Comparison of ENCODE assay signal across 21 cellular contexts in genomic region chr6:147712841-147713240, GRCh38.
"Had no signal": no experiment of that assay in that cellular context is flagged by ENCODE, and none has a peak within 500 bp of the region (broad histone marks: within the 10 kb centered on the region; RNA-seq: fewer than 3 reads in every experiment).

No MANE protein-coding gene starts in this region.

- H3K27ac ChIP-seq: colonic mucosa, heart right ventricle, neural progenitor cell, ovary, right lobe of liver, testis, tibial nerve had no signal

- ATAC-seq: heart right ventricle; left cardiac atrium; left ventricle myocardium superior; natural killer cell treated with Interleukin-12 subunit alpha and Interleukin-12 subunit beta and Interleukin-15 and Interleukin-18, amount 100 ng/mL, for 72 hours; right lobe of liver; stimulated activated naive B cell treated with anti-CD40 and anti-IgM and Interleukin-4, amounts not matched to agents 10 μg/mL and 1 μg/mL and 100 μg/mL, for 72 hours; stimulated activated naive CD8-positive, alpha-beta T cell treated with anti-CD3 and anti-CD28 coated beads, Interleukin-15, amount 100 ng/mL, for 72 hours had no signal

- DNase-seq: cerebellar nuclear complex; colonic mucosa; dermis blood vessel endothelial cell; endodermal cell; heart right ventricle; left cardiac atrium; left ventricle myocardium superior; mesenchymal stem cell; midbrain; nucleus accumbens; ovary; right lobe of liver; stimulated activated CD4-positive, alpha-beta T cell treated with anti-CD3 and anti-CD28 coated beads, Interleukin-2, amount 100 ng/mL, for 24 hours; stimulated activated CD4-positive, alpha-beta T cell treated with anti-CD3 and anti-CD28 coated beads, Interleukin-4, amount 100 ng/mL, for 4 hours; stimulated activated naive B cell treated with anti-CD40 and anti-IgM and Interleukin-4, amounts not matched to agents 10 μg/mL and 1 μg/mL and 100 μg/mL, for 72 hours; stimulated activated naive CD8-positive, alpha-beta T cell treated with anti-CD3 and anti-CD28 coated beads, Interleukin-15, amount 100 ng/mL, for 72 hours; testis had no signal

- H3K27me3 Mint-ChIP-seq: natural killer cell treated with Interleukin-12 subunit alpha and Interleukin-12 subunit beta and Interleukin-15 and Interleukin-18, amount 100 ng/mL, for 72 hours; stimulated activated naive B cell treated with anti-CD40 and anti-IgM and Interleukin-4, amounts not matched to agents 10 μg/mL and 1 μg/mL and 100 μg/mL, for 72 hours; stimulated activated naive CD8-positive, alpha-beta T cell treated with anti-CD3 and anti-CD28 coated beads, Interleukin-15, amount 100 ng/mL, for 72 hours had no signal

- H3K4me3 Mint-ChIP-seq: endodermal cell; natural killer cell treated with Interleukin-12 subunit alpha and Interleukin-12 subunit beta and Interleukin-15 and Interleukin-18, amount 100 ng/mL, for 72 hours; neural progenitor cell; stimulated activated naive B cell treated with anti-CD40 and anti-IgM and Interleukin-4, amounts not matched to agents 10 μg/mL and 1 μg/mL and 100 μg/mL, for 72 hours; stimulated activated naive CD8-positive, alpha-beta T cell treated with anti-CD3 and anti-CD28 coated beads, Interleukin-15, amount 100 ng/mL, for 72 hours had no signal

- H3K9me3 Mint-ChIP-seq: stimulated activated naive CD8-positive, alpha-beta T cell treated with anti-CD3 and anti-CD28 coated beads, Interleukin-15, amount 100 ng/mL, for 72 hours had no signal

- H3K4me1 ChIP-seq: colonic mucosa, heart right ventricle, neural progenitor cell, right lobe of liver, tibial nerve had no signal

- H3K4me2 ChIP-seq: neural progenitor cell had no signal

- H3K9me3 ChIP-seq: colonic mucosa, ovary, right lobe of liver, testis had no signal

- H3K4me1 Mint-ChIP-seq: stimulated activated naive B cell treated with anti-CD40 and anti-IgM and Interleukin-4, amounts not matched to agents 10 μg/mL and 1 μg/mL and 100 μg/mL, for 72 hours; stimulated activated naive CD8-positive, alpha-beta T cell treated with anti-CD3 and anti-CD28 coated beads, Interleukin-15, amount 100 ng/mL, for 72 hours had no signal

- H3K27me3 ChIP-seq: colonic mucosa, heart right ventricle, neural progenitor cell, ovary, right lobe of liver, testis, tibial nerve had no signal

- H3K9ac ChIP-seq: neural progenitor cell had no signal

- H3K4me3 ChIP-seq: colonic mucosa, heart right ventricle, lung, neural progenitor cell, ovary, right lobe of liver, testis, tibial nerve had no signal

- H3K27ac Mint-ChIP-seq: endodermal cell; natural killer cell treated with Interleukin-12 subunit alpha and Interleukin-12 subunit beta and Interleukin-15 and Interleukin-18, amount 100 ng/mL, for 72 hours; neural progenitor cell; stimulated activated naive B cell treated with anti-CD40 and anti-IgM and Interleukin-4, amounts not matched to agents 10 μg/mL and 1 μg/mL and 100 μg/mL, for 72 hours; stimulated activated naive CD8-positive, alpha-beta T cell treated with anti-CD3 and anti-CD28 coated beads, Interleukin-15, amount 100 ng/mL, for 72 hours had no signal

- H2AFZ ChIP-seq: neural progenitor cell had no signal

- H3K36me3 ChIP-seq: colonic mucosa, heart right ventricle, neural progenitor cell, ovary, right lobe of liver, tibial nerve had no signal

- H3K36me3 Mint-ChIP-seq: stimulated activated naive B cell treated with anti-CD40 and anti-IgM and Interleukin-4, amounts not matched to agents 10 μg/mL and 1 μg/mL and 100 μg/mL, for 72 hours had no signal
